Comparison of ENCODE assay signal across 1 cellular context in the genomic region with DNA sequence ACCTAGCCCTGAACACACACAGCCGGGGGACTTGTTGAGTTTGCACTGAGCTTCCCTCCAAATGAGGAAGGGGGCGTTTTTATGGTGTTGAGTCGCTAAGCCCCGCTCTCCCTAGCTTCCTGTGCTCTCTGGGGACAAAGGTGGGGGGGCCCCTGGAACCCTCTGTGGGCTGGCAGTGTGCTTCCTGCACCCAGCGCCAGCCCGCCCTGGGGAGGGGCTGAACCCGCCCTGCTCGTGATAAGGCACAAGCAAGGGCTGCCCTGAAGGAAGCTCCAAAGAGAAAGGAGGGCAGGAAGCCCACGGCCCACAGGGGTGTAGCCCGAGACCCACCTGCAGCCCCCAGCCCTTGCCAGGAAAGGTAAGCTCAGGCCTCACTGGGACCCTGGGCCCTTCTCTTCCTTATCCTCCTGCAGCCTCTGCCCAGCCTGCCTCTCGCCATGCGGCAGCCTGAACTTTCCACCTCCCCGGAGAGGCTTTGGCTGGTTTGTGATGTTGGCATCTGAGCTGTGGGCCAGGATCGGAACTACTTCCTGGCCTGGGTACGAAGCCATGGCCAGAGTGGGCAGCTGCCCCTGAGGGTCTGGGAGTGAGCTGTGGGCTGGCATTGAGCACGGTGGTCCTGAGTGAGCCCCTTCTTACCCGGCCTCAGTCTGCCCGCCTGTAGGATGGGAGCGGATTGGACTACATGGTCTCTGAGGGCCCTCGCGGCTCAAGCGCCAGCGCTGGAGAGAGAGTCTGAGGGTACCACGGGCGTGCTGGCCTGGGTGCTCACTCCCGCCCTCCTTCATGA.
TF ChIP-seq lines count a peak whose summit lies in the region.

Gene FERMT3 (plus strand): TSS at position 265 of the 790 bp plus-strand sequence. CDS start 644 bp downstream, outside the sequence.

TF ChIP-seq in GM12878, 131 proteins besides CTCF, POLR2A, EP300 and RAD21 (continues in another document):
- 0 out of 3 replicates have a peak, but pooled peaks have one; percentile 16 for TF ChIP-seq POU2F2 (IDR thresholded peaks at IDR 0.05; ENCODE audit: borderline replicate concordance, low read depth, low read length)
- peak; percentile 26; the same call in 1 of the 2 replicates for TF ChIP-seq RUNX3 (IDR thresholded peaks at IDR 0.05; ENCODE audit: low read length)
- TF ChIP-seq ATF7 (IDR thresholded peaks at IDR 0.05; ENCODE audit: low read depth), result no peak
- TF ChIP-seq SIN3A (IDR thresholded peaks at IDR 0.05; ENCODE audit: low read depth, low read length), result no peak
- TF ChIP-seq, protein P1, sequence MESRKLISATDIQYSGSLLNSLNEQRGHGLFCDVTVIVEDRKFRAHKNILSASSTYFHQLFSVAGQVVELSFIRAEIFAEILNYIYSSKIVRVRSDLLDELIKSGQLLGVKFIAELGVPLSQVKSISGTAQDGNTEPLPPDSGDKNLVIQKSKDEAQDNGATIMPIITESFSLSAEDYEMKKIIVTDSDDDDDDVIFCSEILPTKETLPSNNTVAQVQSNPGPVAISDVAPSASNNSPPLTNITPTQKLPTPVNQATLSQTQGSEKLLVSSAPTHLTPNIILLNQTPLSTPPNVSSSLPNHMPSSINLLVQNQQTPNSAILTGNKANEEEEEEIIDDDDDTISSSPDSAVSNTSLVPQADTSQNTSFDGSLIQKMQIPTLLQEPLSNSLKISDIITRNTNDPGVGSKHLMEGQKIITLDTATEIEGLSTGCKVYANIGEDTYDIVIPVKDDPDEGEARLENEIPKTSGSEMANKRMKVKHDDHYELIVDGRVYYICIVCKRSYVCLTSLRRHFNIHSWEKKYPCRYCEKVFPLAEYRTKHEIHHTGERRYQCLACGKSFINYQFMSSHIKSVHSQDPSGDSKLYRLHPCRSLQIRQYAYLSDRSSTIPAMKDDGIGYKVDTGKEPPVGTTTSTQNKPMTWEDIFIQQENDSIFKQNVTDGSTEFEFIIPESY (IDR thresholded peaks at IDR 0.05), result no peak
- no peak for TF ChIP-seq TAF1 (IDR thresholded peaks at IDR 0.05; ENCODE audit: borderline replicate concordance, low read depth, low read length)
- TF ChIP-seq NBN (IDR thresholded peaks at IDR 0.05), result peak; percentile 58; the same call in 1 of the 2 replicates
- no peak for TF ChIP-seq MYB (IDR thresholded peaks at IDR 0.05; ENCODE audit: borderline replicate concordance, low read depth, low read length)
- TF ChIP-seq POLR2AphosphoS5 (IDR thresholded peaks at IDR 0.05; ENCODE audit: low read length), result peak; percentile 49
- no peak for TF ChIP-seq MEF2A (IDR thresholded peaks at IDR 0.05; ENCODE audit: insufficient read depth, low read depth, low read length)
- no peak for TF ChIP-seq BMI1 (IDR thresholded peaks at IDR 0.05; ENCODE audit: borderline replicate concordance)
- TF ChIP-seq FOXM1 (IDR thresholded peaks at IDR 0.05; ENCODE audit: low read depth, low read length), result no peak
- TF ChIP-seq BACH1 (IDR thresholded peaks at IDR 0.05; ENCODE audit: borderline replicate concordance), result no peak
- TF ChIP-seq DPF2 (IDR thresholded peaks at IDR 0.05), result 0 out of 2 replicates have a peak, but pooled peaks have one; percentile 13
- TF ChIP-seq E2F4 (IDR thresholded peaks at IDR 0.05; ENCODE audit: low read depth, low read length), result no peak
- TF ChIP-seq CUX1 (IDR thresholded peaks at IDR 0.05; ENCODE audit: insufficient replicate concordance, low read depth, low read length), result no peak
- TF ChIP-seq SMARCA5 (IDR thresholded peaks at IDR 0.05), result 0 out of 2 replicates have a peak, but pooled peaks have one; percentile 29
- TF ChIP-seq PAX5 (IDR thresholded peaks at IDR 0.05; ENCODE audit: borderline replicate concordance, low read depth, low read length), result 0 out of 2 replicates have a peak, but pooled peaks have one; percentile 13
- no peak for TF ChIP-seq BCL11A (IDR thresholded peaks at IDR 0.05; ENCODE audit: low read depth, low read length)
- no peak for TF ChIP-seq RBBP5 (conservative IDR thresholded peaks at IDR 0.05)
- TF ChIP-seq, protein P2, sequence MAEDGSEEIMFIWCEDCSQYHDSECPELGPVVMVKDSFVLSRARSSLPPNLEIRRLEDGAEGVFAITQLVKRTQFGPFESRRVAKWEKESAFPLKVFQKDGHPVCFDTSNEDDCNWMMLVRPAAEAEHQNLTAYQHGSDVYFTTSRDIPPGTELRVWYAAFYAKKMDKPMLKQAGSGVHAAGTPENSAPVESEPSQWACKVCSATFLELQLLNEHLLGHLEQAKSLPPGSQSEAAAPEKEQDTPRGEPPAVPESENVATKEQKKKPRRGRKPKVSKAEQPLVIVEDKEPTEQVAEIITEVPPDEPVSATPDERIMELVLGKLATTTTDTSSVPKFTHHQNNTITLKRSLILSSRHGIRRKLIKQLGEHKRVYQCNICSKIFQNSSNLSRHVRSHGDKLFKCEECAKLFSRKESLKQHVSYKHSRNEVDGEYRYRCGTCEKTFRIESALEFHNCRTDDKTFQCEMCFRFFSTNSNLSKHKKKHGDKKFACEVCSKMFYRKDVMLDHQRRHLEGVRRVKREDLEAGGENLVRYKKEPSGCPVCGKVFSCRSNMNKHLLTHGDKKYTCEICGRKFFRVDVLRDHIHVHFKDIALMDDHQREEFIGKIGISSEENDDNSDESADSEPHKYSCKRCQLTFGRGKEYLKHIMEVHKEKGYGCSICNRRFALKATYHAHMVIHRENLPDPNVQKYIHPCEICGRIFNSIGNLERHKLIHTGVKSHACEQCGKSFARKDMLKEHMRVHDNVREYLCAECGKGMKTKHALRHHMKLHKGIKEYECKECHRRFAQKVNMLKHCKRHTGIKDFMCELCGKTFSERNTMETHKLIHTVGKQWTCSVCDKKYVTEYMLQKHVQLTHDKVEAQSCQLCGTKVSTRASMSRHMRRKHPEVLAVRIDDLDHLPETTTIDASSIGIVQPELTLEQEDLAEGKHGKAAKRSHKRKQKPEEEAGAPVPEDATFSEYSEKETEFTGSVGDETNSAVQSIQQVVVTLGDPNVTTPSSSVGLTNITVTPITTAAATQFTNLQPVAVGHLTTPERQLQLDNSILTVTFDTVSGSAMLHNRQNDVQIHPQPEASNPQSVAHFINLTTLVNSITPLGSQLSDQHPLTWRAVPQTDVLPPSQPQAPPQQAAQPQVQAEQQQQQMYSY (CRISPR knock-in tag; IDR thresholded peaks at IDR 0.05), result no peak; the same call in 1 of the 2 replicates
- no peak for TF ChIP-seq KDM1A (IDR thresholded peaks at IDR 0.05; ENCODE audit: borderline replicate concordance)
- TF ChIP-seq ETV6 (conservative IDR thresholded peaks at IDR 0.05 in 1 of 2, IDR thresholded peaks at IDR 0.05 in 1 of 2; ENCODE audit: borderline replicate concordance in 1 of 2, low read depth in 1 of 2), result no peak
- TF ChIP-seq NKRF (conservative IDR thresholded peaks at IDR 0.05), result no peak
- no peak for TF ChIP-seq ZNF622 (IDR thresholded peaks at IDR 0.05)
- no peak for TF ChIP-seq SMAD1 (IDR thresholded peaks at IDR 0.05; ENCODE audit: low read depth, partially characterized antibody)
- TF ChIP-seq YY1 (IDR thresholded peaks at IDR 0.05; ENCODE audit: low read depth, low read length), result no peak
- TF ChIP-seq, protein P3, sequence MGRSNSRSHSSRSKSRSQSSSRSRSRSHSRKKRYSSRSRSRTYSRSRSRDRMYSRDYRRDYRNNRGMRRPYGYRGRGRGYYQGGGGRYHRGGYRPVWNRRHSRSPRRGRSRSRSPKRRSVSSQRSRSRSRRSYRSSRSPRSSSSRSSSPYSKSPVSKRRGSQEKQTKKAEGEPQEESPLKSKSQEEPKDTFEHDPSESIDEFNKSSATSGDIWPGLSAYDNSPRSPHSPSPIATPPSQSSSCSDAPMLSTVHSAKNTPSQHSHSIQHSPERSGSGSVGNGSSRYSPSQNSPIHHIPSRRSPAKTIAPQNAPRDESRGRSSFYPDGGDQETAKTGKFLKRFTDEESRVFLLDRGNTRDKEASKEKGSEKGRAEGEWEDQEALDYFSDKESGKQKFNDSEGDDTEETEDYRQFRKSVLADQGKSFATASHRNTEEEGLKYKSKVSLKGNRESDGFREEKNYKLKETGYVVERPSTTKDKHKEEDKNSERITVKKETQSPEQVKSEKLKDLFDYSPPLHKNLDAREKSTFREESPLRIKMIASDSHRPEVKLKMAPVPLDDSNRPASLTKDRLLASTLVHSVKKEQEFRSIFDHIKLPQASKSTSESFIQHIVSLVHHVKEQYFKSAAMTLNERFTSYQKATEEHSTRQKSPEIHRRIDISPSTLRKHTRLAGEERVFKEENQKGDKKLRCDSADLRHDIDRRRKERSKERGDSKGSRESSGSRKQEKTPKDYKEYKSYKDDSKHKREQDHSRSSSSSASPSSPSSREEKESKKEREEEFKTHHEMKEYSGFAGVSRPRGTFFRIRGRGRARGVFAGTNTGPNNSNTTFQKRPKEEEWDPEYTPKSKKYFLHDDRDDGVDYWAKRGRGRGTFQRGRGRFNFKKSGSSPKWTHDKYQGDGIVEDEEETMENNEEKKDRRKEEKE (IDR thresholded peaks at IDR 0.05), result no peak
- TF ChIP-seq NFYA (IDR thresholded peaks at IDR 0.05; ENCODE audit: borderline replicate concordance, low read depth, low read length), result no peak
- no peak for TF ChIP-seq STAT3 (IDR thresholded peaks at IDR 0.05; ENCODE audit: low read depth, low read length)
- no peak for TF ChIP-seq USF2 (IDR thresholded peaks at IDR 0.05; ENCODE audit: borderline replicate concordance, low read depth, low read length)
- TF ChIP-seq HCFC1 (IDR thresholded peaks at IDR 0.05; ENCODE audit: low read length), result no peak; the same call in 1 of the 2 replicates
- TF ChIP-seq ZNF274 (IDR thresholded peaks at IDR 0.05; ENCODE audit: insufficient read depth, insufficient read length), result no peak
- TF ChIP-seq HDGF (IDR thresholded peaks at IDR 0.05), result peak; percentile 17; the same call in 1 of the 2 replicates
- TF ChIP-seq SPI1 (IDR thresholded peaks at IDR 0.05; ENCODE audit: borderline replicate concordance, insufficient read depth, low read depth, low read length), result peak; percentile 56; the same call in 1 of the 2 replicates
- TF ChIP-seq, protein P4, sequence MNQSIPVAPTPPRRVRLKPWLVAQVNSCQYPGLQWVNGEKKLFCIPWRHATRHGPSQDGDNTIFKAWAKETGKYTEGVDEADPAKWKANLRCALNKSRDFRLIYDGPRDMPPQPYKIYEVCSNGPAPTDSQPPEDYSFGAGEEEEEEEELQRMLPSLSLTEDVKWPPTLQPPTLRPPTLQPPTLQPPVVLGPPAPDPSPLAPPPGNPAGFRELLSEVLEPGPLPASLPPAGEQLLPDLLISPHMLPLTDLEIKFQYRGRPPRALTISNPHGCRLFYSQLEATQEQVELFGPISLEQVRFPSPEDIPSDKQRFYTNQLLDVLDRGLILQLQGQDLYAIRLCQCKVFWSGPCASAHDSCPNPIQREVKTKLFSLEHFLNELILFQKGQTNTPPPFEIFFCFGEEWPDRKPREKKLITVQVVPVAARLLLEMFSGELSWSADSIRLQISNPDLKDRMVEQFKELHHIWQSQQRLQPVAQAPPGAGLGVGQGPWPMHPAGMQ (IDR thresholded peaks at IDR 0.05; ENCODE audit: borderline replicate concordance), result no peak
